ENCODE assay signal across 8 cellular contexts in the genomic region with DNA sequence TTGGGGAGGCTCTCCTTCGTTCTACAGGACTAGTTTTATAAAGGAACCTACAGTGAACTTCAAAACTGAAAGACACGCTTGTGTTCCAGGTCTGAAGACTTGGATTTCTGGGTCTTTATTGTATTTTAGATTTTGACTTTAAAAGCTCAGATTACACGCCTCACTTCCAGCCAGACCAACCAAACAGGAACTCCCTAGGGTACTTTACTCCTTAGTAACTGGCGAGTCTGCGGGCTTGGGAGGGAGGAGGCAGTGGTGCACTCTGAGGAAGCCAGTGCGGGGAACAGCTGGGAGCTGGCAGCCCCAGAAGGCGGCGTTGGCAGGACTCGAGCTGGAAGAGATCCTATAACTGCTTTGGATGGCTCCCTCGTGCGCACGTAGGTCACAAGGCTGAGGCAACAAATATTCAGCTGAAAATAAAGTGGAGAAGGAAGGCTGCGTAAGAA.
DNase-seq lines count a peak whose midpoint lies in the region; ATAC-seq lines count a peak whose summit lies in the region.

No MANE protein-coding gene starts in this region.

- H3K4me1 Mint-ChIP-seq in dendritic cell treated with granulocyte-macrophage colony-stimulating factor and Interleukin-4, amounts not matched to agents 40 ng/mL and 50 ng/mL, for 4 days (ENCODE audit: low read depth) = peaks cover 5% of the 10 kb centered on the region

- no peaks in the 10 kb centered on the region for H3K36me3 Mint-ChIP-seq in dendritic cell treated with granulocyte-macrophage colony-stimulating factor and Interleukin-4, amounts not matched to agents 40 ng/mL and 50 ng/mL, for 4 days (ENCODE audit: low read depth)

- peak overlapping the region; percentile 35; the same call in 1 of the 2 replicates for H3K9ac ChIP-seq in HUES48 (ENCODE audit: low read depth, low read length)

- no peaks in the 10 kb centered on the region for H3K27me3 ChIP-seq in HUES48 (ENCODE audit: control insufficient read depth, insufficient read depth, low read length)

- no peaks in the 10 kb centered on the region for H3K36me3 ChIP-seq in HUES48 (ENCODE audit: control insufficient read depth, insufficient read depth, low read length)

- peak overlapping the region; percentile 71 for H3K4me3 ChIP-seq in HUES48 (ENCODE audit: low read depth, low read length)

- H3K27ac Mint-ChIP-seq in dendritic cell treated with granulocyte-macrophage colony-stimulating factor and Interleukin-4, amounts not matched to agents 40 ng/mL and 50 ng/mL, for 4 days = peak overlapping the region; percentile 43

- H3K9me3 ChIP-seq in HUES48 (ENCODE audit: control insufficient read depth, insufficient read depth, low read length) = peaks cover 11% of the 10 kb centered on the region; the same call in 1 of the 2 replicates

- H3K27me3 Mint-ChIP-seq in dendritic cell treated with granulocyte-macrophage colony-stimulating factor and Interleukin-4, amounts not matched to agents 40 ng/mL and 50 ng/mL, for 4 days = peaks cover 18% of the 10 kb centered on the region

- no peaks in the 10 kb centered on the region for H3K4me1 ChIP-seq in HUES48 (ENCODE audit: control insufficient read depth, insufficient read depth, low read length)

- ATAC-seq in GM21825 (IDR thresholded peaks at IDR 0.05; ENCODE audit: unreplicated experiment) = no peak

- no peaks in the 10 kb centered on the region for H3K9me3 Mint-ChIP-seq in dendritic cell treated with granulocyte-macrophage colony-stimulating factor and Interleukin-4, amounts not matched to agents 40 ng/mL and 50 ng/mL, for 4 days

- intact Hi-C loops in dendritic cell treated with granulocyte-macrophage colony-stimulating factor and Interleukin-4, amounts not matched to agents 40 ng/mL and 50 ng/mL, for 4 days (cut with micrococcal nuclease) = no loop called here

- peak overlapping the region; percentile 33 for H3K27ac ChIP-seq in HUES48 (ENCODE audit: low read depth, low read length)

- H3K4me3 Mint-ChIP-seq in dendritic cell treated with granulocyte-macrophage colony-stimulating factor and Interleukin-4, amounts not matched to agents 40 ng/mL and 50 ng/mL, for 4 days = peak overlapping the region; percentile 77

- DNase-seq in DMS79 treated with DMSO at 0.1 percent for 48 hours (lab: John Stamatoyannopoulos, UW) = peak; percentile 50
- DNase-seq in SHP77 treated with DMSO at 0.1 percent for 48 hours (lab: John Stamatoyannopoulos, UW) = peak; percentile 20
- peak; percentile 19 for DNase-seq in kidney glomerular epithelial cell (lab: John Stamatoyannopoulos, UW)
- DNase-seq in smooth muscle cell of the brain vasculature (ENCODE audit: low read depth, low spot score) = peak; percentile 43
- DNase-seq in GDM1 (lab: John Stamatoyannopoulos, UW) = no peak
